14 cellular contexts compared by ENCODE assay signal in the genomic region with DNA sequence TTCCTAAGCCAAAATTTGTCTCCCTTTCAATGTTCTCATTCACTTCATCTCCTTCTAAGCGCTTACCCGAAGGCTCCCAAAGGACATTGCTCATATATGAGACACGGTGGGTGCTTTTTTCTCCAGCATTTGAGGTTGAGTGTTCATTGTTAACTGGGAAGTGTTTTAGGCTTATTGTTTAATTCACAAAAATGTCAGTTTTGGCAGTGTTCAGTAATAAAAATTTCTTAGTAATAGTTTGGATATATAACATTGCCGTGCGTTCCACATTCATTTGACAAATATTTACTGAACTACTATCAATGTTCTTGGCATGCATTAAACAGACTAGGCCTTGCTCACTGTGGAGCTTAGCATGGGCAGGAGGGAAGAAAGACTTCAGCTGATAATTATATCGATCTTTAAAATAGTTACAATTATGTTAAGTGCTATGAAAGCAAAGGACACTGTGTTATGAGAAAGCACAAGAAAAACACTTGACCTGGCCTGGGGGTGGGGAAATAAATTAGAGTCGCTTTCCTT.
"Had no signal": no experiment of that assay in that cellular context is flagged by ENCODE, and none has a peak within 500 bp of the region (broad histone marks: within the 10 kb centered on the region; RNA-seq: fewer than 3 reads in every experiment).

No MANE protein-coding gene starts in this region.

- H3K4me1 ChIP-seq: adrenal gland, heart left ventricle had no signal

- H3K27ac Mint-ChIP-seq: activated CD4-positive, alpha-beta T cell treated with anti-CD3 and anti-CD28 coated beads, Interleukin-2, amount 10 ng/mL, durations not matched to agents 7 days and 5 days; activated T-helper 2 cell treated with anti-CD3 and anti-CD28 coated beads, Interferon-gamma antibody, Interleukin-2, Interleukin-4, amounts not matched to agents 10 μg/mL and 5 μg/mL and 100 μg/mL, durations not matched to agents 14 hours and 24 hours and 36 hours had no signal

- H3K9me3 Mint-ChIP-seq: activated T-helper 2 cell treated with anti-CD3 and anti-CD28 coated beads, Interferon-gamma antibody, Interleukin-2, Interleukin-4, amounts not matched to agents 10 μg/mL and 5 μg/mL and 100 μg/mL, durations not matched to agents 14 hours and 24 hours and 36 hours had no signal

- H3K4me3 Mint-ChIP-seq: activated CD4-positive, alpha-beta T cell treated with anti-CD3 and anti-CD28 coated beads, Interleukin-2, amount 10 ng/mL, durations not matched to agents 7 days and 5 days; naive B cell had no signal

- H3K27ac ChIP-seq: adrenal gland, heart left ventricle had no signal

- ATAC-seq: heart left ventricle, left colon had no signal

- H3K27me3 ChIP-seq: heart left ventricle had no signal

- H3K36me3 Mint-ChIP-seq: naive B cell had no signal

- DNase-seq: activated CD4-positive, alpha-beta T cell treated with anti-CD3 and anti-CD28 coated beads, Interleukin-2, amount 10 ng/mL, durations not matched to agents 7 days and 5 days; activated CD4-positive, CD25-positive, alpha-beta regulatory T cell; activated naive CD4-positive, alpha-beta T cell treated with anti-CD3 and anti-CD28 coated beads, Interleukin-2, amount 50 U/mL, for 16 hours; activated T-cell treated with anti-CD3 and anti-CD28 coated beads for 4 hours; adrenal gland; central memory CD4-positive, alpha-beta T cell; cortex of kidney; effector CD8-positive, alpha-beta T cell; heart left ventricle; left colon; naive B cell; retina had no signal

- H3K4me3 ChIP-seq: adrenal gland, heart left ventricle, lung had no signal

- H3K36me3 ChIP-seq: adrenal gland, heart left ventricle had no signal
